ENCODE assay signal across 1 cellular context in genomic region chr1:193123751-193124150, GRCh38.
TF ChIP-seq lines count a peak whose summit lies in the region.

No MANE protein-coding gene starts in this region.

TF ChIP-seq in GM23338, 12 proteins besides CTCF, POLR2A, EP300 and RAD21 (continued from another document):
- no peak for TF ChIP-seq ZNF462 (CRISPR knock-in tag; IDR thresholded peaks at IDR 0.05)
- no peak for TF ChIP-seq REST (IDR thresholded peaks at IDR 0.05; ENCODE audit: unreplicated experiment)
- no peak for TF ChIP-seq JUNB (IDR thresholded peaks at IDR 0.05; ENCODE audit: unreplicated experiment)
- TF ChIP-seq CREB1 (CRISPR knock-in tag; IDR thresholded peaks at IDR 0.05; ENCODE audit: low read depth): no peak
